16 cellular contexts compared by ENCODE assay signal in the genomic region with DNA sequence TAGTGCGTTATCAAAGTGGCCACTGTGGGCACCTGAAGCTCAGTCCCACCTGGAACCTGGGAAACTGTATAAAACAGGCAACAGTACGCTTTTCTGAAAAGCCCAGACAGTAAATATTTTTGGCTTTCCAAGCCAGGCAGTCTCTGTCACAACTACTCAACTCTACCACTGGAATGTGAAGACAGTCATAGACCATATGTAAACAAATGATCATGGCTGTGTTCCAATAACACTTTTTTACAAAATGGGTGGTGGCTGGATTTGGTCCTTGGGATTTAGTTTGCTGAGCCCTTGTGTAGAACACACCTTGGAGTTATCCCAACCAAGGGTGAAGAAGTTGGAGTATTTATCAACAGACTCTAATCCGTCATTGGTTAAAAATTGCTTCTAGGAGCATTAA.
A peak's percentile ranks its signal among the peaks of the same experiment; 100 is the strongest.
DNase-seq lines count a peak whose midpoint lies in the region; ATAC-seq and TF ChIP-seq lines count a peak whose summit lies in the region.
"Had no signal": no experiment of that assay in that cellular context is flagged by ENCODE, and none has a peak within 500 bp of the region (broad histone marks: within the 10 kb centered on the region; RNA-seq: fewer than 3 reads in every experiment).

No MANE protein-coding gene starts in this region.

- H3K27me3 Mint-ChIP-seq in CD14-positive monocyte (ENCODE audit: low read depth in 3 of 3), result peaks cover 2 to 4% (median 3%) of the 10 kb centered on the region in 3 donors
- H3K27me3 Mint-ChIP-seq: activated B cell treated with CpG ODN at 0.5 μM for 24 hours had no signal

- H3K4me3 Mint-ChIP-seq in CD14-positive monocyte, result no peak overlapping the region
- H3K4me3 Mint-ChIP-seq: activated B cell treated with CpG ODN at 0.5 μM for 24 hours; central memory CD8-positive, alpha-beta T cell; naive thymus-derived CD4-positive, alpha-beta T cell had no signal

- in situ Hi-C loops in GM23248 (cut with MboI), result loop anchor here (10.0 kb wide), 1 partner anchor 191 kb away; no protein-coding TSS in a partner anchor

- H3K9ac ChIP-seq in GM23248 (no peak overlapping the region), PC-3 (ENCODE audit: low read length) (no peak overlapping the region)
- H3K9ac ChIP-seq: BLaER1 had no signal

- WGBS in GM23248 (ENCODE audit: low coverage in 1 of 2, low lambda C conversion rate in 2 of 2, missing lambda C conversion rate in 2 of 2), 2 experiments, result 89 to 93% methylated on average over 3 of the region's 3 CpGs

- intact Hi-C loops in PC-3 (cut with micrococcal nuclease), result loop anchor here (2.0 to 10.0 kb wide), 3 partner anchors 71 to 261 kb away; no protein-coding TSS in a partner anchor
- intact Hi-C loops in CD14-positive monocyte (cut with micrococcal nuclease), result no loop called here

- H3K4me2 ChIP-seq in GM23248 (ENCODE audit: unreplicated experiment) (no peak overlapping the region), PC-3 (ENCODE audit: low read length) (peak overlapping the region; percentile 67)
- H3K4me2 ChIP-seq: BLaER1 had no signal

- H3F3A ChIP-seq in GM23248 (ENCODE audit: insufficient read depth), result no peaks in the 10 kb centered on the region
- no peaks in the 10 kb centered on the region for H3F3A ChIP-seq in PC-3 (ENCODE audit: low read length, unreplicated experiment)

- no peak overlapping the region for H2AFZ ChIP-seq in GM23248
- no peak overlapping the region; the same call in 1 of the 2 replicates for H2AFZ ChIP-seq in PC-3 (ENCODE audit: low read length)

- CTCF ChIA-PET in PC-3 (lab: Charles Lee), result no interaction called here

- no peaks in the 10 kb centered on the region for H3K36me3 Mint-ChIP-seq in CD14-positive monocyte
- H3K36me3 Mint-ChIP-seq: naive thymus-derived CD4-positive, alpha-beta T cell had no signal

- H3K79me2 ChIP-seq in GM23248 (ENCODE audit: insufficient read depth) (no peaks in the 10 kb centered on the region), PC-3 (ENCODE audit: low read length) (no peaks in the 10 kb centered on the region)

- no peaks in the 10 kb centered on the region for H4K20me1 ChIP-seq in GM23248 (ENCODE audit: insufficient read depth)
- H4K20me1 ChIP-seq in PC-3 (ENCODE audit: low read length), result no peaks in the 10 kb centered on the region
- H4K20me1 ChIP-seq: BLaER1 had no signal

- BruUV-seq in PC-3 (replicated peaks; lab: Mats Ljungman, UMichigan), result no TSS peak

- H3K27me3 ChIP-seq in GM23248 (replicated peaks; ENCODE audit: insufficient read depth) (no peaks in the 10 kb centered on the region; the same call in 1 of the 2 replicates), PC-3 (ENCODE audit: low read length) (no peaks in the 10 kb centered on the region)
- H3K27me3 ChIP-seq: BLaER1, testis had no signal

- no peaks in the 10 kb centered on the region for H3K36me3 ChIP-seq in GM23248 (ENCODE audit: low read depth)
- H3K36me3 ChIP-seq in PC-3 (ENCODE audit: low read depth, low read length), result no peaks in the 10 kb centered on the region
- H3K36me3 ChIP-seq: BLaER1 had no signal

- H3K9me3 ChIP-seq in GM23248 (ENCODE audit: low read depth), result no peaks in the 10 kb centered on the region
- no peaks in the 10 kb centered on the region for H3K9me3 ChIP-seq in PC-3 (ENCODE audit: low read length)
- H3K9me3 ChIP-seq: BLaER1, testis had no signal

- TF ChIP-seq CTCF in PC-3 (conservative IDR thresholded peaks at IDR 0.05; ENCODE audit: low read depth, low read length), result no peak
- no peak for TF ChIP-seq CTCF in CD14-positive monocyte (IDR thresholded peaks at IDR 0.05)

- H3K27ac ChIP-seq in GM23248 (no peak overlapping the region), PC-3 (ENCODE audit: low read length) (peak overlapping the region; percentile 34), epithelial cell of prostate (no peak overlapping the region)
- H3K27ac ChIP-seq: BLaER1, testis had no signal

- peaks cover 0 to 5% (median 0%) of the 10 kb centered on the region in 7 donors for H3K9me3 Mint-ChIP-seq in CD14-positive monocyte

- peak; percentile 90 for ATAC-seq in PC-3
- ATAC-seq: naive thymus-derived CD4-positive, alpha-beta T cell had no signal

- DNase-seq in GM23248 (peak; percentile 54), PC-3 (peak; percentile 93), epithelial cell of prostate (ENCODE audit: low read depth, low spot score) (peak; percentile 55), non-pigmented ciliary epithelial cell (ENCODE audit: low read depth) (peak; percentile 9), CD14-positive monocyte (ENCODE audit: low spot score) (no peak), COR-L47 (lab: John Stamatoyannopoulos, UW) (no peak), midbrain (lab: John Stamatoyannopoulos, UW) (no peak), NCI-H2227 (lab: John Stamatoyannopoulos, UW; ENCODE audit: unreplicated experiment) (no peak)
- DNase-seq: activated B cell treated with CpG ODN at 0.5 μM for 24 hours; activated naive CD4-positive, alpha-beta T cell treated with Interleukin-2 at 50 U/mL for 16 hours; hippocampal formation; naive thymus-derived CD4-positive, alpha-beta T cell; NCI-H345; testis had no signal

- no peaks in the 10 kb centered on the region for H3K4me1 Mint-ChIP-seq in CD14-positive monocyte
- H3K4me1 Mint-ChIP-seq: central memory CD8-positive, alpha-beta T cell; naive thymus-derived CD4-positive, alpha-beta T cell had no signal

- no peak overlapping the region for H3K4me3 ChIP-seq in GM23248
- H3K4me3 ChIP-seq in PC-3 (ENCODE audit: low read length), result no peak overlapping the region
- H3K4me3 ChIP-seq: BLaER1, testis had no signal

- no peak overlapping the region for H3K27ac Mint-ChIP-seq in CD14-positive monocyte
- H3K27ac Mint-ChIP-seq: activated B cell treated with CpG ODN at 0.5 μM for 24 hours; naive thymus-derived CD4-positive, alpha-beta T cell had no signal

- peaks cover 2% of the 10 kb centered on the region; the same call in 1 of the 2 replicates for H3K4me1 ChIP-seq in GM23248 (ENCODE audit: insufficient read depth)
- peaks cover 13% of the 10 kb centered on the region for H3K4me1 ChIP-seq in PC-3 (ENCODE audit: insufficient read depth, low read length)
- H3K4me1 ChIP-seq: BLaER1, testis had no signal

- POLR2A ChIA-PET in PC-3 (lab: Charles Lee; ENCODE audit: unreplicated experiment), result no interaction called here

- no peaks in the 10 kb centered on the region for H3K9me2 ChIP-seq in GM23248 (ENCODE audit: insufficient read depth)
- H3K9me2 ChIP-seq in PC-3 (replicated peaks; ENCODE audit: low read length), result no peaks in the 10 kb centered on the region

Comparison
In these comparisons a context has a peak if more than half of its experiments do, and no peak if none do; other contexts are left out.
1. DNase-seq: peak in GM23248 (single experiment), PC-3 (single experiment), epithelial cell of prostate (single experiment) and non-pigmented ciliary epithelial cell (single experiment); none in CD14-positive monocyte (single experiment), COR-L47 (single experiment), midbrain (single experiment) and NCI-H2227 (single experiment).